25 cellular contexts compared by ENCODE assay signal in genomic region chr3:16066545-16066944, GRCh38.
"Had no signal": no experiment of that assay in that cellular context is flagged by ENCODE, and none has a peak within 500 bp of the region (broad histone marks: within the 10 kb centered on the region; RNA-seq: fewer than 3 reads in every experiment).

No MANE protein-coding gene starts in this region.

- H3K9ac ChIP-seq: neural progenitor cell had no signal

- H3K27me3 ChIP-seq: body of pancreas, colonic mucosa, gastroesophageal sphincter, neural progenitor cell, ovary, right lobe of liver, suprapubic skin, vagina had no signal

- H3K9me3 ChIP-seq: body of pancreas, colonic mucosa, gastroesophageal sphincter, ovary, psoas muscle, right lobe of liver, suprapubic skin, vagina had no signal

- ATAC-seq: activated CD8-positive, alpha-beta memory T cell treated with anti-CD3 and anti-CD28 coated beads, Interleukin-2, amount 10 ng/mL, durations not matched to agents 7 days and 5 days; activated T-helper 17 cell treated with anti-CD3 and anti-CD28 coated beads, Interleukin-2, amount 50 U/mL, for 72 hours; body of pancreas; gastroesophageal sphincter; naive thymus-derived CD4-positive, alpha-beta T cell; psoas muscle; right lobe of liver; stimulated activated naive CD8-positive, alpha-beta T cell treated with anti-CD3 and anti-CD28 coated beads, Interleukin-15, amount 100 ng/mL, for 72 hours had no signal

- H3K27ac ChIP-seq: body of pancreas, colonic mucosa, neural progenitor cell, ovary, psoas muscle, right lobe of liver, suprapubic skin had no signal

- DNase-seq: activated B cell treated with CpG ODN at 0.5 μM for 24 hours; activated CD4-positive, alpha-beta memory T cell treated with anti-CD3 and anti-CD28 coated beads, Interleukin-2, amount 10 ng/mL, durations not matched to agents 7 days and 5 days; activated CD4-positive, alpha-beta T cell treated with anti-CD3 and anti-CD28 coated beads for 4 hours; activated CD8-positive, alpha-beta memory T cell treated with anti-CD3 and anti-CD28 coated beads, Interleukin-2, amount 10 ng/mL, durations not matched to agents 7 days and 5 days; activated naive CD4-positive, alpha-beta T cell; activated naive CD8-positive, alpha-beta T cell treated with anti-CD3 and anti-CD28 coated beads for 36 hours; amygdala; body of pancreas; central memory CD4-positive, alpha-beta T cell; colonic mucosa; endodermal cell; immature natural killer cell; mesendoderm; naive thymus-derived CD4-positive, alpha-beta T cell; ovary; psoas muscle; right lobe of liver; small intestine; stimulated activated CD4-positive, alpha-beta T cell treated with anti-CD3 and anti-CD28 coated beads, Interleukin-4, amount 100 ng/mL, for 1 hour; stimulated activated naive CD8-positive, alpha-beta T cell treated with anti-CD3 and anti-CD28 coated beads, Interleukin-15, amount 100 ng/mL, for 72 hours had no signal

- H2AFZ ChIP-seq: neural progenitor cell had no signal

- H3K4me2 ChIP-seq: neural progenitor cell had no signal

- H3K4me1 ChIP-seq: body of pancreas, colonic mucosa, neural progenitor cell, right lobe of liver had no signal

- H3K4me3 ChIP-seq: body of pancreas, colonic mucosa, gastroesophageal sphincter, neural progenitor cell, ovary, psoas muscle, right lobe of liver, suprapubic skin, vagina had no signal

- H3K36me3 ChIP-seq: colonic mucosa, gastroesophageal sphincter, neural progenitor cell, ovary, right lobe of liver, suprapubic skin, vagina had no signal
